7 cellular contexts compared by ENCODE assay signal in genomic region chr7:87933605-87933952, GRCh38. TPM values are rescaled to one million over a fixed set of nuclear protein-coding genes. Genes with fewer than 3 reads are reported as not detected.
DNase-seq lines count a peak whose midpoint lies in the region; ATAC-seq and TF ChIP-seq lines count a peak whose summit lies in the region.

No MANE protein-coding gene starts in this region.

- no peaks in the 10 kb centered on the region for H3K36me3 Mint-ChIP-seq in central memory CD8-positive, alpha-beta T cell (ENCODE audit: insufficient read depth)
- H3K36me3 Mint-ChIP-seq in neural crest cell (ENCODE audit: low read depth) = no peaks in the 10 kb centered on the region

- peak overlapping the region; percentile 70 for H3K27ac Mint-ChIP-seq in central memory CD8-positive, alpha-beta T cell (ENCODE audit: low read depth)
- no peak overlapping the region for H3K27ac Mint-ChIP-seq in neural crest cell (ENCODE audit: unreplicated experiment)

- H3K4me3 Mint-ChIP-seq in central memory CD8-positive, alpha-beta T cell = peak overlapping the region; percentile 90
- H3K4me3 Mint-ChIP-seq in neural crest cell = peak overlapping the region; percentile 90

- no peak for TF ChIP-seq CTCF in neural crest cell (conservative IDR thresholded peaks at IDR 0.05)

- H3K27me3 Mint-ChIP-seq in central memory CD8-positive, alpha-beta T cell = no peaks in the 10 kb centered on the region
- H3K27me3 Mint-ChIP-seq in neural crest cell (ENCODE audit: low read depth) = peaks cover 40% of the 10 kb centered on the region

- no peak for DNase-seq in central memory CD8-positive, alpha-beta T cell (ENCODE audit: low spot score in 2 of 2)
- DNase-seq in neural crest cell (ENCODE audit: low read depth, low spot score) (no peak), NCI-H1417 treated with DMSO at 0.1 percent for 48 hours (lab: John Stamatoyannopoulos, UW) (no peak), NCI-H345 treated with DMSO at 0.1 percent for 48 hours (lab: John Stamatoyannopoulos, UW; ENCODE audit: unreplicated experiment) (no peak)

- peaks cover 12% of the 10 kb centered on the region for H3K4me1 Mint-ChIP-seq in central memory CD8-positive, alpha-beta T cell
- H3K4me1 Mint-ChIP-seq in neural crest cell = peaks cover 18% of the 10 kb centered on the region

- H3K9me3 Mint-ChIP-seq in central memory CD8-positive, alpha-beta T cell = no peaks in the 10 kb centered on the region
- no peaks in the 10 kb centered on the region for H3K9me3 Mint-ChIP-seq in neural crest cell

- ATAC-seq in GM19467 (IDR thresholded peaks at IDR 0.05; ENCODE audit: unreplicated experiment) (peak; percentile 19), HG03520 (IDR thresholded peaks at IDR 0.05; ENCODE audit: unreplicated experiment) (peak; percentile 20), HG03097 (IDR thresholded peaks at IDR 0.05; ENCODE audit: low FRiP score, unreplicated experiment) (no peak)
- peak; percentile 38 for ATAC-seq in central memory CD8-positive, alpha-beta T cell (replicated peaks; ENCODE audit: extremely low read depth, poor library complexity, severe bottlenecking)

RNA-seq across cellular contexts. Expression of gene ADAM22, which starts 0.5 kb away (rescaled TPM):
- total RNA-seq in neural crest cell = 12.1 and 13.4 TPM in 2 replicates

RNA-seq across cellular contexts. Expression of gene DBF4, which starts 57.3 kb away (rescaled TPM):
- total RNA-seq in neural crest cell = 92.3 and 94.4 TPM in 2 replicates

RNA-seq across cellular contexts. Expression of gene SLC25A40, which starts 57.4 kb away (rescaled TPM):
- 36.3 and 39.0 TPM in 2 replicates for total RNA-seq in neural crest cell
